Comparison of ENCODE assay signal across 8 cellular contexts in the genomic region with DNA sequence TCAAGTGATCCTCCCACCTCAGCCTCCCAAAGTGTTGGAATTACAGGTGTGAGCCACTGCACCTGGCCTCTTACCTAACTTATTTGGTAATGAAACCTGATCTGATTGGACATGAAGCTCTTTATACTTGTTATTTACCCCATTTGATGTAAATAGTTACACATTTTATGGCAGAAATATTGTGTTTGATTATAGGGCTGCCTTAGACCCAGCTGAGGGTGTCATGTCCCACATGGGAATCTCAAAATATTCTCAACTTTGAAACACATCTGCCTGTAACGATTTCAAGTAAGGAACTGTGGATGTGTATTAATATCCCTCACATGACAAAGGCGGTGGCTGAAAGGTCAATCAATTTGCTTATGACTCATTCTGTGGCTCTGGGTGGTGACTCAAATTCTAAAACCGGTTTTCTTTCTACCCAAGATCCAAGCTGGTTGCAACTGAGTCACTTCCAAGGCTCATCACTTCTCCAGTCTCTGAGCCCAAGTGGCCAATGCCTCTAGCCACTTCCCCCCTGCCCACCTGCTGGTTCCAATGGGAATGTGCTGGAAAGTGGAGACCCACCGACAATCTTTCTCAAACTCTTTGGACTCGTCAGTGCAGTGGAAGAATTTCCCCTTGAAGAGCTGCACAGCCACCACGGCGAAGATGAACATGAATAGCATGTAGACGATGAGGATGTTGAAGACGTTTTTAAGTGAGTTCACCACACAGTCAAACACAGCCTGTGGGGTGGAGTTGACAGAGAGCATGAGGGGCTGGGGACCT.
A peak's percentile ranks its signal among the peaks of the same experiment; 100 is the strongest.
DNase-seq lines count a peak whose midpoint lies in the region; ATAC-seq and TF ChIP-seq lines count a peak whose summit lies in the region.

No MANE protein-coding gene starts in this region.

- H3K4me3 ChIP-seq in dorsolateral prefrontal cortex: no peak overlapping the region

- H3K27ac Mint-ChIP-seq in activated naive CD8-positive, alpha-beta T cell: peak overlapping the region; percentile 86
- peak overlapping the region; percentile 23 to 85 for H3K27ac Mint-ChIP-seq in natural killer cell treated with Interleukin-12 subunit alpha and Interleukin-12 subunit beta and Interleukin-15 and Interleukin-18, amount 100 ng/mL, for 72 hours

- H3K27me3 Mint-ChIP-seq in activated naive CD8-positive, alpha-beta T cell: peaks cover 8% of the 10 kb centered on the region
- H3K27me3 Mint-ChIP-seq in natural killer cell treated with Interleukin-12 subunit alpha and Interleukin-12 subunit beta and Interleukin-15 and Interleukin-18, amount 100 ng/mL, for 72 hours: peaks cover 27 to 38% of the 10 kb centered on the region in 2 donors

- intact Hi-C loops in dorsolateral prefrontal cortex (cut with DNase I): loop anchor here (5.0 to 10.0 kb wide), 4 partner anchors 69 to 284 kb away; a partner anchor contains a TSS

- H3K27me3 ChIP-seq in dorsolateral prefrontal cortex: no peaks in the 10 kb centered on the region

- peak overlapping the region; percentile 71 for H3K4me3 Mint-ChIP-seq in activated naive CD8-positive, alpha-beta T cell
- no peak overlapping the region for H3K4me3 Mint-ChIP-seq in natural killer cell treated with Interleukin-12 subunit alpha and Interleukin-12 subunit beta and Interleukin-15 and Interleukin-18, amount 100 ng/mL, for 72 hours

- peak overlapping the region in 1 of 59 donors; percentile 6 for H3K27ac ChIP-seq in dorsolateral prefrontal cortex

- peaks cover 18% of the 10 kb centered on the region for H3K4me1 Mint-ChIP-seq in activated naive CD8-positive, alpha-beta T cell (ENCODE audit: low read depth)
- H3K4me1 Mint-ChIP-seq in natural killer cell treated with Interleukin-12 subunit alpha and Interleukin-12 subunit beta and Interleukin-15 and Interleukin-18, amount 100 ng/mL, for 72 hours (ENCODE audit: low read depth in 2 of 2): peaks cover 9 to 12% of the 10 kb centered on the region in 2 donors

- ATAC-seq in GM21390 (IDR thresholded peaks at IDR 0.05; ENCODE audit: unreplicated experiment) (peak; percentile 79), GM19328 (IDR thresholded peaks at IDR 0.05; ENCODE audit: unreplicated experiment) (no peak)
- ATAC-seq in natural killer cell treated with Interleukin-12 subunit alpha and Interleukin-12 subunit beta and Interleukin-15 and Interleukin-18, amount 100 ng/mL, for 72 hours: peak in 1 of 2 donors; percentile 86

- no peak for TF ChIP-seq CTCF in dorsolateral prefrontal cortex (IDR thresholded peaks at IDR 0.05 in 54 of 56, conservative IDR thresholded peaks at IDR 0.05 in 2 of 56; ENCODE audit: low read depth in 1 of 56, partially characterized antibody in 56 of 56)

- H3K36me3 Mint-ChIP-seq in activated naive CD8-positive, alpha-beta T cell: no peaks in the 10 kb centered on the region
- H3K36me3 Mint-ChIP-seq in natural killer cell treated with Interleukin-12 subunit alpha and Interleukin-12 subunit beta and Interleukin-15 and Interleukin-18, amount 100 ng/mL, for 72 hours: no peaks in the 10 kb centered on the region

- in situ Hi-C loops in KBM-7 (cut with MboI; ENCODE audit: low pct_unique_long_range_greater_than_20kb, low sequenced_read_pairs): no loop called here

- no peaks in the 10 kb centered on the region for H3K9me3 Mint-ChIP-seq in activated naive CD8-positive, alpha-beta T cell (ENCODE audit: low read depth)
- H3K9me3 Mint-ChIP-seq in natural killer cell treated with Interleukin-12 subunit alpha and Interleukin-12 subunit beta and Interleukin-15 and Interleukin-18, amount 100 ng/mL, for 72 hours: no peaks in the 10 kb centered on the region

- DNase-seq in COLO829 (ENCODE audit: low spot score) (peak; percentile 95), KBM-7 (peak; percentile 22), dorsolateral prefrontal cortex (no peak), NCI-H2029 (lab: John Stamatoyannopoulos, UW) (no peak)
- DNase-seq in natural killer cell treated with Interleukin-12 subunit alpha and Interleukin-12 subunit beta and Interleukin-15 and Interleukin-18, amount 100 ng/mL, for 72 hours (ENCODE audit: low spot score): no peak

Comparison
In these comparisons a context has a peak if more than half of its experiments do, and no peak if none do; other contexts are left out.
1. DNase-seq: peak in COLO829 (single experiment) and KBM-7 (single experiment); none in natural killer cell treated with Interleukin-12 subunit alpha and Interleukin-12 subunit beta and Interleukin-15 and Interleukin-18, amount 100 ng/mL, for 72 hours (single experiment), dorsolateral prefrontal cortex (0 of 10) and NCI-H2029 (single experiment).